In the genomic region with DNA sequence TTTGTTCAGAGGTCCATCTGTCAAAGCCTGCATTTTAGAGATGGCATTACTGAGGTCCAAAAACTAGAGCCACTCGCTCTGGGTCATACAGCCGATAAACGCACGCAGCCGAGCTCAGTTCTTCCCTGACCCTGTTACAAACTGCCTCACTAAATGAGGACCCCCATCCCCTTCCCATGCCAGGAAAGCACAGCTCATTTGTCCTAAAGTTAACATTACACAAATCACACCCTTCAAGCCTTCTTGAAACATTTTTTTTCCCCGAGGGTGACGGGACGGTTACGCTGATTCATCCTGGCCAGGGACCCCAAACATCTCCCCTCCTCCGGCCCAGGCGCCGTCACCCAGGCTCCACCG, we compare ENCODE assay signal across 9 cellular contexts. TPM values are rescaled to one million over a fixed set of nuclear protein-coding genes. Genes with fewer than 3 reads are reported as not detected.
DNase-seq lines count a peak whose midpoint lies in the region; ATAC-seq and TF ChIP-seq lines count a peak whose summit lies in the region.
"Had no signal": no experiment of that assay in that cellular context is flagged by ENCODE, and none has a peak within 500 bp of the region (broad histone marks: within the 10 kb centered on the region; RNA-seq: fewer than 3 reads in every experiment).

No MANE protein-coding gene starts in this region.

- no peak overlapping the region for H4K8ac ChIP-seq in trophoblast cell (ENCODE audit: low read depth, low read length)

- H3K4me1 ChIP-seq in trophoblast cell (ENCODE audit: control insufficient read depth in 1 of 2, insufficient read depth in 2 of 2, low read length in 2 of 2) (peaks cover 3 to 6% of the 10 kb centered on the region in 2 experiments), foreskin keratinocyte (no peaks in the 10 kb centered on the region)

- CTCF ChIA-PET in Calu3 (lab: Charles Lee): interaction anchor here (0.5 kb wide), 1 partner anchor 96 kb away, joined by 6 read pairs; no protein-coding TSS in a partner anchor

- H3K18ac ChIP-seq in trophoblast cell (ENCODE audit: low read length): no peak overlapping the region

- DNase-seq in Calu3 (no peak), WERI-Rb-1 (no peak), fibroblast of mammary gland (ENCODE audit: low read depth) (no peak), trophoblast cell (no peak), foreskin keratinocyte (no peak)
- DNase-seq: NCI-H187 had no signal

- peaks cover 22% of the 10 kb centered on the region for H3K36me3 Mint-ChIP-seq in Calu3 (ENCODE audit: insufficient read depth, unreplicated experiment)

- H3K79me2 ChIP-seq in trophoblast cell (ENCODE audit: control insufficient read depth, insufficient read depth, low read length, poor library complexity): no peaks in the 10 kb centered on the region

- H3K23ac ChIP-seq in trophoblast cell (ENCODE audit: low read length): no peak overlapping the region

- peaks cover 38% of the 10 kb centered on the region for H3K4me1 Mint-ChIP-seq in Calu3 (ENCODE audit: low read depth, unreplicated experiment)

- H3K9me3 ChIP-seq in WERI-Rb-1 (ENCODE audit: severe bottlenecking) (no peaks in the 10 kb centered on the region), trophoblast cell (ENCODE audit: insufficient read depth, low read depth, low read length) (no peaks in the 10 kb centered on the region)

- no peak overlapping the region for H4K91ac ChIP-seq in trophoblast cell (ENCODE audit: low read depth, low read length)

- intact Hi-C loops in Calu3 (cut with micrococcal nuclease; ENCODE audit: unreplicated experiment): loop anchor here (5.0 kb wide), 1 partner anchor 60 kb away; no protein-coding TSS in a partner anchor

- no peak overlapping the region for H2BK5ac ChIP-seq in trophoblast cell (ENCODE audit: low read depth, low read length, poor library complexity)

- H3K9me3 Mint-ChIP-seq in Calu3 (ENCODE audit: low read depth, unreplicated experiment): no peaks in the 10 kb centered on the region

- peak overlapping the region; percentile 87 for H3K4me2 ChIP-seq in trophoblast cell (ENCODE audit: low read length)

- no peak for TF ChIP-seq CTCF in Calu3 (IDR thresholded peaks at IDR 0.05; ENCODE audit: unreplicated experiment)
- no peak for TF ChIP-seq CTCF in WERI-Rb-1 (IDR thresholded peaks at IDR 0.05; ENCODE audit: low read depth, low read length)
- TF ChIP-seq CTCF in fibroblast of mammary gland (conservative IDR thresholded peaks at IDR 0.05; ENCODE audit: control insufficient read depth, insufficient read depth, low read depth, low read length): no peak
- no peak for TF ChIP-seq CTCF in foreskin keratinocyte (conservative IDR thresholded peaks at IDR 0.05)

- peak overlapping the region; percentile 40 for H3K27ac Mint-ChIP-seq in Calu3 (ENCODE audit: unreplicated experiment)

- H4K12ac ChIP-seq in trophoblast cell (ENCODE audit: low read depth, low read length): no peak overlapping the region

- BruUV-seq in Calu3 (replicated peaks; lab: Mats Ljungman, UMichigan): no TSS peak

- H3K79me1 ChIP-seq in trophoblast cell (ENCODE audit: low read length): no peaks in the 10 kb centered on the region

- no peak overlapping the region for H3K4ac ChIP-seq in trophoblast cell (ENCODE audit: low read depth, low read length)

- H3K27ac ChIP-seq in WERI-Rb-1 (no peak overlapping the region), trophoblast cell (ENCODE audit: low read depth, low read length) (no peak overlapping the region), foreskin keratinocyte (no peak overlapping the region)

- peaks cover 11% of the 10 kb centered on the region for H3K27me3 Mint-ChIP-seq in Calu3 (ENCODE audit: unreplicated experiment)

- H2BK120ac ChIP-seq in trophoblast cell (ENCODE audit: insufficient read depth, low read length, poor library complexity): no peak overlapping the region

- peak overlapping the region; percentile 81 for H3K4me3 Mint-ChIP-seq in Calu3 (ENCODE audit: low read depth, unreplicated experiment)

- H3K14ac ChIP-seq in trophoblast cell (ENCODE audit: low read length): no peak overlapping the region

- H2BK12ac ChIP-seq in trophoblast cell (ENCODE audit: low read length): no peak overlapping the region

- no peak overlapping the region for H3K9ac ChIP-seq in trophoblast cell (ENCODE audit: low read length)

- no peaks in the 10 kb centered on the region for H3K36me3 ChIP-seq in WERI-Rb-1
- H3K36me3 ChIP-seq in trophoblast cell (ENCODE audit: control insufficient read depth in 1 of 2, insufficient read depth in 2 of 2, low read length in 2 of 2): no peaks in the 10 kb centered on the region

- no CpG with 5 or more reads among the region's 13 CpGs for WGBS in trophoblast cell (ENCODE audit: extremely low coverage, insufficient coverage, insufficient read length)

- H2AFZ ChIP-seq in trophoblast cell (ENCODE audit: insufficient read depth, low read length, poor library complexity): peak overlapping the region; percentile 6

- H3K4me3 ChIP-seq in WERI-Rb-1 (ENCODE audit: low read depth, low read length): peak overlapping the region; percentile 69
- H3K4me3 ChIP-seq in fibroblast of mammary gland (ENCODE audit: control insufficient read depth, low read depth, low read length): peak overlapping the region; percentile 69
- peak overlapping the region; percentile 72 for H3K4me3 ChIP-seq in trophoblast cell (ENCODE audit: low read depth, low read length)

- no peaks in the 10 kb centered on the region for H3K27me3 ChIP-seq in WERI-Rb-1 (ENCODE audit: insufficient read depth, low read depth, severe bottlenecking)
- H3K27me3 ChIP-seq in trophoblast cell (ENCODE audit: insufficient read depth, low read length): peaks cover 6% of the 10 kb centered on the region
- peaks cover 29% of the 10 kb centered on the region for H3K27me3 ChIP-seq in foreskin keratinocyte

- ATAC-seq in GM19467 (IDR thresholded peaks at IDR 0.05; ENCODE audit: unreplicated experiment) (no peak), GM21447 (IDR thresholded peaks at IDR 0.05; ENCODE audit: unreplicated experiment) (no peak), foreskin keratinocyte (no peak), GM21619 (IDR thresholded peaks at IDR 0.05; ENCODE audit: unreplicated experiment) (no peak)

- no peak overlapping the region for H2AK5ac ChIP-seq in trophoblast cell (ENCODE audit: low read length)

RNA-seq across cellular contexts. Expression of a gene that starts 0.8 kb away (rescaled TPM):
- 19.0 and 19.9 TPM in 2 replicates for total RNA-seq in Calu3 (2022)
- 2.6 and 3.0 TPM in 2 replicates for polyA plus RNA-seq in trophoblast cell (2013)
- 1.8 and 2.4 TPM in 2 replicates for total RNA-seq in foreskin keratinocyte
- 2.7 and 3.2 TPM in 2 replicates for polyA plus RNA-seq in foreskin keratinocyte
